In the genomic region with DNA sequence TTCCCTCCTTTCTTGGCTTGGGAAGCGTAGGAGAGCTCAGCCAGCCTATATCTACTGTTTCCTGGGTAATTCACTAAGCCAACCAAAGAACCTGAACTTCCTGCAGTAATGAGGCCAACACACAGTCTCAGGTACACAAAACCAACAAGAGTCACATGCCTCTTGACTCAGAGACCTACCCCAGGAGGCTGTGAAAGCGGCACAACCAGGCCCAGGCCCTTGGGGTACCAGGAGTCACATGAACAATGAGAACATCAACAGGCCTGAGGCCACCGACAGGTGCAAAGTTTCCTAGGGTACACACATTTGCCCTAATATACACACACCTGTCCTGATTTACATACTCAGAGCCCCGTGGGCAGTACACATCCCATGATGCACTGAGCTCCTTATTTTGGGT, we compare ENCODE assay signal across 1 cellular context.
TF ChIP-seq lines count a peak whose summit lies in the region.

No MANE protein-coding gene starts in this region.

TF ChIP-seq in HepG2, 621 proteins besides CTCF, POLR2A, EP300 and RAD21:
- TF ChIP-seq PAWR (CRISPR knock-in tag; IDR thresholded peaks at IDR 0.05; ENCODE audit: borderline replicate concordance) (no peak), ZEB1 (IDR thresholded peaks at IDR 0.05; ENCODE audit: insufficient replicate concordance, low read depth) (peak; percentile 16)
- TF ChIP-seq, protein P1, sequence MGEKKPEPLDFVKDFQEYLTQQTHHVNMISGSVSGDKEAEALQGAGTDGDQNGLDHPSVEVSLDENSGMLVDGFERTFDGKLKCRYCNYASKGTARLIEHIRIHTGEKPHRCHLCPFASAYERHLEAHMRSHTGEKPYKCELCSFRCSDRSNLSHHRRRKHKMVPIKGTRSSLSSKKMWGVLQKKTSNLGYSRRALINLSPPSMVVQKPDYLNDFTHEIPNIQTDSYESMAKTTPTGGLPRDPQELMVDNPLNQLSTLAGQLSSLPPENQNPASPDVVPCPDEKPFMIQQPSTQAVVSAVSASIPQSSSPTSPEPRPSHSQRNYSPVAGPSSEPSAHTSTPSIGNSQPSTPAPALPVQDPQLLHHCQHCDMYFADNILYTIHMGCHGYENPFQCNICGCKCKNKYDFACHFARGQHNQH (CRISPR knock-in tag; IDR thresholded peaks at IDR 0.05) = no peak
- TF ChIP-seq, protein P2, sequence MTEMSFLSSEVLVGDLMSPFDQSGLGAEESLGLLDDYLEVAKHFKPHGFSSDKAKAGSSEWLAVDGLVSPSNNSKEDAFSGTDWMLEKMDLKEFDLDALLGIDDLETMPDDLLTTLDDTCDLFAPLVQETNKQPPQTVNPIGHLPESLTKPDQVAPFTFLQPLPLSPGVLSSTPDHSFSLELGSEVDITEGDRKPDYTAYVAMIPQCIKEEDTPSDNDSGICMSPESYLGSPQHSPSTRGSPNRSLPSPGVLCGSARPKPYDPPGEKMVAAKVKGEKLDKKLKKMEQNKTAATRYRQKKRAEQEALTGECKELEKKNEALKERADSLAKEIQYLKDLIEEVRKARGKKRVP (CRISPR knock-in tag; IDR thresholded peaks at IDR 0.05) = no peak
